22 cellular contexts compared by ENCODE assay signal in genomic region chr21:16320110-16320509, GRCh38.
"Had no signal": no experiment of that assay in that cellular context is flagged by ENCODE, and none has a peak within 500 bp of the region (broad histone marks: within the 10 kb centered on the region; RNA-seq: fewer than 3 reads in every experiment).

No MANE protein-coding gene starts in this region.

- DNase-seq: dermis blood vessel endothelial cell; dorsolateral prefrontal cortex; effector CD4-positive, alpha-beta T cell; effector memory CD4-positive, alpha-beta T cell; foreskin keratinocyte; gastrocnemius medialis; glutamatergic neuron; head of caudate nucleus; heart right ventricle; hippocampal formation; left cardiac atrium; left lung; left ventricle myocardium superior; lower lobe of right lung; mesenchymal stem cell; mucosa of descending colon; naive B cell had no signal

- ATAC-seq: foreskin keratinocyte, gastrocnemius medialis, heart right ventricle, left cardiac atrium, left lung, left ventricle myocardium superior, lower lobe of right lung, mucosa of descending colon had no signal

- H3K9me3 ChIP-seq: esophagus muscularis mucosa, gastrocnemius medialis, heart right ventricle, left lung, lower lobe of right lung, mucosa of descending colon had no signal

- H3K36me3 ChIP-seq: esophagus muscularis mucosa, gastrocnemius medialis, heart right ventricle, left lung, lower lobe of right lung had no signal

- H3K27me3 ChIP-seq: dorsolateral prefrontal cortex, esophagus muscularis mucosa, foreskin keratinocyte, gastrocnemius medialis, heart right ventricle, left lung had no signal

- H3K4me1 ChIP-seq: foreskin keratinocyte, left lung, lower lobe of right lung had no signal

- FAIRE-seq: endothelial cell of umbilical vein, islet of Langerhans, keratinocyte had no signal

- H3K27ac ChIP-seq: coronary artery, esophagus muscularis mucosa, foreskin keratinocyte, gastrocnemius medialis, heart right ventricle, left lung, lower lobe of right lung had no signal

- H3K4me3 ChIP-seq: coronary artery, dorsolateral prefrontal cortex, esophagus muscularis mucosa, gastrocnemius medialis, heart right ventricle, left lung, lower lobe of right lung, mucosa of descending colon had no signal
